In the genomic region with DNA sequence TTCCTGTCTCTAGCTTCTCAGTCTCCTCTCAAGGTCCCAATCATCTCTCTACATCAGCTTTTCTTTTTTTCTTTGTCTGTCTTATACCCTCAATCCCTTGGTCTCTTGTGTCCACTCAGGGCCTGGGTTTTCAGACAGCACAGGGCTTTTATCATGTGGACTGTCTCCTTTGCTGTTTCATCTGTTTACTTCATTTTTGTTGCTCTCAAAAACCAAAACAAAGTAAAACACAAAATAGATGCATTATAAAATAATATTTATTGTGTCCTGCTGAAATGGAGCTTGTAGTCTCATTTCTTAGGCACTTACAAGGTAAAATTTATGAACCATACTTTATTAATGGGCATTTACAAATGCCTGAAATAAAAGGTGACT, we compare ENCODE assay signal across 16 cellular contexts. TPM values are rescaled to one million over a fixed set of nuclear protein-coding genes. Genes with fewer than 3 reads are reported as not detected.
A peak's percentile ranks its signal among the peaks of the same experiment; 100 is the strongest.
DNase-seq lines count a peak whose midpoint lies in the region; ATAC-seq and TF ChIP-seq lines count a peak whose summit lies in the region.
"Had no signal": no experiment of that assay in that cellular context is flagged by ENCODE, and none has a peak within 500 bp of the region (broad histone marks: within the 10 kb centered on the region; RNA-seq: fewer than 3 reads in every experiment).

No MANE protein-coding gene starts in this region.

- no peaks in the 10 kb centered on the region for H3K9me2 ChIP-seq in OCI-LY1 (ENCODE audit: low read depth, low read length)

- no peaks in the 10 kb centered on the region for H3K27me3 ChIP-seq in OCI-LY1 (ENCODE audit: insufficient read depth, low read length)
- H3K27me3 ChIP-seq in smooth muscle cell (ENCODE audit: low read depth) = no peaks in the 10 kb centered on the region
- H3K27me3 ChIP-seq: foreskin keratinocyte, ovary had no signal

- H3K4me3 ChIP-seq in OCI-LY1 (ENCODE audit: low read depth, low read length, poor library complexity, severe bottlenecking) (no peak overlapping the region), smooth muscle cell (no peak overlapping the region)
- H3K4me3 ChIP-seq: ovary had no signal

- H3K9ac ChIP-seq in OCI-LY1 (ENCODE audit: low read length) (peak overlapping the region; percentile 51), smooth muscle cell (ENCODE audit: low read depth) (no peak overlapping the region)

- peaks cover 15% of the 10 kb centered on the region for H3K9me3 Mint-ChIP-seq in T-helper 2 cell treated with Interferon-gamma antibody and Interleukin-4, amounts not matched to agents 5 μg/mL and 100 μg/mL, for 36 hours
- H3K9me3 Mint-ChIP-seq in effector memory CD8-positive, alpha-beta T cell = no peaks in the 10 kb centered on the region

- no peak for DNase-seq in T-helper 2 cell treated with Interferon-gamma antibody and Interleukin-4, amounts not matched to agents 5 μg/mL and 100 μg/mL, for 36 hours (ENCODE audit: low spot score)
- DNase-seq in T-helper 2 cell (no peak), smooth muscle cell (lab: John Stamatoyannopoulos, UW; ENCODE audit: unreplicated experiment) (no peak), UCSD-AML1 (lab: John Stamatoyannopoulos, UW; ENCODE audit: unreplicated experiment) (no peak), AG20443 (ENCODE audit: low spot score) (no peak), erythroblast (lab: John Stamatoyannopoulos, UW) (no peak)
- DNase-seq in effector memory CD8-positive, alpha-beta T cell = no peak
- DNase-seq: foreskin keratinocyte, kidney, ovary, WERI-Rb-1 had no signal

- peak overlapping the region; percentile 76 for H3K4me3 Mint-ChIP-seq in T-helper 2 cell treated with Interferon-gamma antibody and Interleukin-4, amounts not matched to agents 5 μg/mL and 100 μg/mL, for 36 hours
- peak overlapping the region; percentile 50 to 72 for H3K4me3 Mint-ChIP-seq in effector memory CD8-positive, alpha-beta T cell

- no peak overlapping the region for H2AFZ ChIP-seq in OCI-LY1 (ENCODE audit: low read length)
- peak overlapping the region; percentile 38 for H2AFZ ChIP-seq in smooth muscle cell (ENCODE audit: low read depth)

- H3K36me3 Mint-ChIP-seq in T-helper 2 cell treated with Interferon-gamma antibody and Interleukin-4, amounts not matched to agents 5 μg/mL and 100 μg/mL, for 36 hours (ENCODE audit: low read depth) = peaks cover 24% of the 10 kb centered on the region
- H3K36me3 Mint-ChIP-seq in effector memory CD8-positive, alpha-beta T cell (ENCODE audit: insufficient read depth) = peaks cover 2% of the 10 kb centered on the region

- H3K79me2 ChIP-seq in OCI-LY1 (ENCODE audit: insufficient read depth, low read length) (no peaks in the 10 kb centered on the region), smooth muscle cell (ENCODE audit: low read depth) (no peaks in the 10 kb centered on the region)

- H3K27ac ChIP-seq in OCI-LY1 (ENCODE audit: low read depth, low read length, poor library complexity, severe bottlenecking) (peak overlapping the region; percentile 89), smooth muscle cell (ENCODE audit: low read depth) (no peak overlapping the region)
- H3K27ac ChIP-seq: foreskin keratinocyte, ovary, WERI-Rb-1 had no signal

- TF ChIP-seq CTCF in OCI-LY1 (IDR thresholded peaks at IDR 0.05; ENCODE audit: low read length) (no peak), smooth muscle cell (IDR thresholded peaks at IDR 0.05; ENCODE audit: borderline replicate concordance, insufficient read depth, poor library complexity, severe bottlenecking) (no peak)

- H3K36me3 ChIP-seq in OCI-LY1 (ENCODE audit: insufficient read depth, low read length) = no peaks in the 10 kb centered on the region
- H3K36me3 ChIP-seq in smooth muscle cell (ENCODE audit: low read depth) = no peaks in the 10 kb centered on the region
- H3K36me3 ChIP-seq: ovary, WERI-Rb-1 had no signal

- peak overlapping the region; percentile 40; the same call in 1 of the 2 replicates for H3K4me2 ChIP-seq in OCI-LY1 (ENCODE audit: low read length)
- H3K4me2 ChIP-seq in smooth muscle cell = peak overlapping the region; percentile 53

- no peaks in the 10 kb centered on the region for H4K20me1 ChIP-seq in OCI-LY1 (ENCODE audit: insufficient read depth, low read length)
- no peaks in the 10 kb centered on the region for H4K20me1 ChIP-seq in smooth muscle cell (ENCODE audit: low read depth)

- H3F3A ChIP-seq in OCI-LY1 (ENCODE audit: insufficient read depth, low read length) (no peaks in the 10 kb centered on the region), smooth muscle cell (ENCODE audit: low read depth) (peaks cover 3% of the 10 kb centered on the region)

- H3K4me1 Mint-ChIP-seq in T-helper 2 cell treated with Interferon-gamma antibody and Interleukin-4, amounts not matched to agents 5 μg/mL and 100 μg/mL, for 36 hours (ENCODE audit: low read depth) = peaks cover 41% of the 10 kb centered on the region
- H3K4me1 Mint-ChIP-seq in effector memory CD8-positive, alpha-beta T cell (ENCODE audit: low read depth in 2 of 2) = peaks cover 43 to 52% of the 10 kb centered on the region in 2 donors

- no peak for ATAC-seq in effector memory CD8-positive, alpha-beta T cell (replicated peaks)
- ATAC-seq: foreskin keratinocyte had no signal

- TF ChIP-seq POLR2A in erythroblast (IDR thresholded peaks at IDR 0.05; ENCODE audit: low read length) = no peak

- H3K9me3 ChIP-seq in OCI-LY1 (ENCODE audit: low read length) (no peaks in the 10 kb centered on the region), smooth muscle cell (replicated peaks; ENCODE audit: low read depth) (no peaks in the 10 kb centered on the region)
- H3K9me3 ChIP-seq: ovary had no signal

- peaks cover 58% of the 10 kb centered on the region for H3K4me1 ChIP-seq in OCI-LY1 (ENCODE audit: insufficient read depth, low read length, severe bottlenecking)
- H3K4me1 ChIP-seq in smooth muscle cell (ENCODE audit: low read depth) = peaks cover 7% of the 10 kb centered on the region

- no peaks in the 10 kb centered on the region for H3K27me3 Mint-ChIP-seq in T-helper 2 cell treated with Interferon-gamma antibody and Interleukin-4, amounts not matched to agents 5 μg/mL and 100 μg/mL, for 36 hours (ENCODE audit: low read depth)
- no peaks in the 10 kb centered on the region for H3K27me3 Mint-ChIP-seq in effector memory CD8-positive, alpha-beta T cell

- peak overlapping the region; percentile 78 for H3K27ac Mint-ChIP-seq in T-helper 2 cell treated with Interferon-gamma antibody and Interleukin-4, amounts not matched to agents 5 μg/mL and 100 μg/mL, for 36 hours
- H3K27ac Mint-ChIP-seq in effector memory CD8-positive, alpha-beta T cell = peak overlapping the region; percentile 89 to 95

RNA-seq across cellular contexts. Expression of a gene that starts 17.8 kb away (rescaled TPM):
- total RNA-seq in smooth muscle cell = not detected in 2 replicates
- not detected in 2 replicates for polyA plus RNA-seq in smooth muscle cell
- total RNA-seq: A172, dermis microvascular lymphatic vessel endothelial cell, foreskin keratinocyte, M059J, RPMI7951 had no signal
- polyA plus RNA-seq: foreskin keratinocyte had no signal

RNA-seq across cellular contexts. Expression of a gene that starts 38.5 kb away (rescaled TPM):
- not detected in 2 replicates for total RNA-seq in smooth muscle cell
- not detected in 2 replicates for polyA plus RNA-seq in smooth muscle cell
- total RNA-seq: A172, dermis microvascular lymphatic vessel endothelial cell, foreskin keratinocyte, M059J, RPMI7951 had no signal
- polyA plus RNA-seq: foreskin keratinocyte had no signal
